Comparison of ENCODE assay signal across 8 cellular contexts in the genomic region with DNA sequence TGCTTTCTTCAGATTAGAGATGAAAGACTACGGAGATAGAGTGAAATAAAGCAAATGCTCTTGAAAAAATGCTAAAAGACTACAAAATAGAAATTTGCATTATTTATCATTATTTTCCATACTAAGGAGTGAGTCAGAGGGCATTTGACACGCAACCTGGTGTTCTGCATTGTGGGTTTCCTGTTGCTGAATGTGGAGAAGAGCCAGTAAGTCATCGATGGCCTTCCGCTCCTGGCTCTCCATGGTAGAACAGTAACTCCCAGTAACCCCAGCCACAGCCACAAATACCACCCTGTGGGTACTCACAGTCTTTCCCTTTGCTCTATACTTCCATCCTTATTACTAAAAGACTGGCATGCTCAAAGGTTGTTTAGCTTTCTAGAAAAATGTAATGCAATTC.
DNase-seq lines count a peak whose midpoint lies in the region; ATAC-seq and TF ChIP-seq lines count a peak whose summit lies in the region.

No MANE protein-coding gene starts in this region.

- peak; percentile 55 for ATAC-seq in CD8-positive, alpha-beta T cell
- peak; percentile 93 for ATAC-seq in GM21447 (IDR thresholded peaks at IDR 0.05; ENCODE audit: unreplicated experiment)
- ATAC-seq in activated T-cell treated with anti-CD3 and anti-CD28 coated beads, Interleukin-2, amount 50 U/mL, for 72 hours (replicated peaks in 1 of 2) = peak; percentile 95

- H3K36me3 Mint-ChIP-seq in CD8-positive, alpha-beta T cell = no peaks in the 10 kb centered on the region
- no peaks in the 10 kb centered on the region for H3K36me3 Mint-ChIP-seq in IgD-negative memory B cell
- no peaks in the 10 kb centered on the region for H3K36me3 Mint-ChIP-seq in activated T-cell treated with anti-CD3 and anti-CD28 coated beads, Interleukin-2, amount 50 U/mL, for 72 hours (ENCODE audit: insufficient read depth in 2 of 2)

- H3K36me3 ChIP-seq in CD8-positive, alpha-beta T cell (ENCODE audit: insufficient read depth, low read length) = no peaks in the 10 kb centered on the region
- H3K36me3 ChIP-seq in left ventricle myocardium inferior = no peaks in the 10 kb centered on the region

- H3K4me3 Mint-ChIP-seq in CD8-positive, alpha-beta T cell = peak overlapping the region; percentile 38
- H3K4me3 Mint-ChIP-seq in IgD-negative memory B cell = peak overlapping the region; percentile 60 to 83 (median 74)
- H3K4me3 Mint-ChIP-seq in activated T-cell treated with anti-CD3 and anti-CD28 coated beads, Interleukin-2, amount 50 U/mL, for 72 hours = peak overlapping the region; percentile 44 to 73

- no peaks in the 10 kb centered on the region for H3K9me3 ChIP-seq in CD8-positive, alpha-beta T cell (ENCODE audit: low read length)
- H3K9me3 ChIP-seq in left ventricle myocardium inferior (replicated peaks) = no peaks in the 10 kb centered on the region

- CTCF ChIA-PET in CD8-positive, alpha-beta T cell (lab: Charles Lee) = no interaction called here

- no peaks in the 10 kb centered on the region for H3K27me3 ChIP-seq in CD8-positive, alpha-beta T cell (ENCODE audit: insufficient read depth, low read length)
- no peaks in the 10 kb centered on the region for H3K27me3 ChIP-seq in left ventricle myocardium inferior (ENCODE audit: low read depth)

- H3K4me1 Mint-ChIP-seq in CD8-positive, alpha-beta T cell (ENCODE audit: low read depth) = peaks cover 21% of the 10 kb centered on the region
- peaks cover 23 to 26% (median 24%) of the 10 kb centered on the region in 3 donors for H3K4me1 Mint-ChIP-seq in IgD-negative memory B cell
- H3K4me1 Mint-ChIP-seq in activated T-cell treated with anti-CD3 and anti-CD28 coated beads, Interleukin-2, amount 50 U/mL, for 72 hours (ENCODE audit: low read depth) = peaks cover 23% of the 10 kb centered on the region

- H3K9me3 Mint-ChIP-seq in CD8-positive, alpha-beta T cell = no peaks in the 10 kb centered on the region
- H3K9me3 Mint-ChIP-seq in IgD-negative memory B cell = no peaks in the 10 kb centered on the region
- H3K9me3 Mint-ChIP-seq in activated T-cell treated with anti-CD3 and anti-CD28 coated beads, Interleukin-2, amount 50 U/mL, for 72 hours = no peaks in the 10 kb centered on the region

- no peak overlapping the region for H3K4me3 ChIP-seq in CD8-positive, alpha-beta T cell (ENCODE audit: low read depth, low read length)
- no peak overlapping the region for H3K4me3 ChIP-seq in left ventricle myocardium inferior

- POLR2A ChIA-PET in CD8-positive, alpha-beta T cell (lab: Charles Lee) = no interaction called here

- intact Hi-C loops in CD8-positive, alpha-beta T cell (cut with DNase I, micrococcal nuclease) = no loop called here
- intact Hi-C loops in left ventricle myocardium inferior (cut with micrococcal nuclease) = no loop called here

- no peak for TF ChIP-seq CTCF in CD8-positive, alpha-beta T cell (IDR thresholded peaks at IDR 0.05)
- TF ChIP-seq CTCF in left ventricle myocardium inferior (IDR thresholded peaks at IDR 0.05; ENCODE audit: borderline replicate concordance) = no peak

- no peak overlapping the region for H3K27ac ChIP-seq in CD8-positive, alpha-beta T cell (ENCODE audit: low read depth, low read length)
- no peak overlapping the region for H3K27ac ChIP-seq in left ventricle myocardium inferior (replicated peaks)

- DNase-seq in CD8-positive, alpha-beta T cell = peak in 4 of 7 experiments; percentile 7 to 42 (median 14)
- DNase-seq in activated T-cell treated with anti-CD3 and anti-CD28 coated beads, Interleukin-2, amount 50 U/mL, for 72 hours = peak; percentile 50 to 64
- DNase-seq in stimulated activated CD4-positive, alpha-beta T cell treated with anti-CD3 and anti-CD28 coated beads, Interleukin-12 subunit alpha, Interleukin-12 subunit beta, amount 100 ng/mL, for 24 hours (ENCODE audit: low read depth in 2 of 2) = peak; percentile 4 to 46
- DNase-seq in DMS 273 treated with DMSO at 0.1 percent for 48 hours (lab: John Stamatoyannopoulos, UW) (no peak), occipital lobe (lab: John Stamatoyannopoulos, UW) (no peak), left ventricle myocardium inferior (no peak)

- no peaks in the 10 kb centered on the region for H3K27me3 Mint-ChIP-seq in CD8-positive, alpha-beta T cell (ENCODE audit: low read depth)
- no peaks in the 10 kb centered on the region for H3K27me3 Mint-ChIP-seq in IgD-negative memory B cell
- no peaks in the 10 kb centered on the region for H3K27me3 Mint-ChIP-seq in activated T-cell treated with anti-CD3 and anti-CD28 coated beads, Interleukin-2, amount 50 U/mL, for 72 hours (ENCODE audit: low read depth)

- H3K4me1 ChIP-seq in CD8-positive, alpha-beta T cell (ENCODE audit: insufficient read depth, low read length) = peaks cover 9% of the 10 kb centered on the region
- H3K4me1 ChIP-seq in left ventricle myocardium inferior = peaks cover 6% of the 10 kb centered on the region

- no peak overlapping the region for H3K27ac Mint-ChIP-seq in CD8-positive, alpha-beta T cell
- H3K27ac Mint-ChIP-seq in IgD-negative memory B cell = no peak overlapping the region
- peak overlapping the region; percentile 22 for H3K27ac Mint-ChIP-seq in activated T-cell treated with anti-CD3 and anti-CD28 coated beads, Interleukin-2, amount 50 U/mL, for 72 hours

Comparison
In these comparisons a context has a peak if more than half of its experiments do, and no peak if none do; other contexts are left out.
1. DNase-seq: peak in CD8-positive, alpha-beta T cell (4 of 7), activated T-cell treated with anti-CD3 and anti-CD28 coated beads, Interleukin-2, amount 50 U/mL, for 72 hours (2 of 2) and stimulated activated CD4-positive, alpha-beta T cell treated with anti-CD3 and anti-CD28 coated beads, Interleukin-12 subunit alpha, Interleukin-12 subunit beta, amount 100 ng/mL, for 24 hours (2 of 2); none in DMS 273 treated with DMSO at 0.1 percent for 48 hours (single experiment), occipital lobe (single experiment) and left ventricle myocardium inferior (single experiment).
2. Peak in every context shown above with its lines, with median percentiles within 50 percentile points of each other: ATAC-seq and H3K4me3 Mint-ChIP-seq.